ENCODE assay signal across 8 cellular contexts in the genomic region with DNA sequence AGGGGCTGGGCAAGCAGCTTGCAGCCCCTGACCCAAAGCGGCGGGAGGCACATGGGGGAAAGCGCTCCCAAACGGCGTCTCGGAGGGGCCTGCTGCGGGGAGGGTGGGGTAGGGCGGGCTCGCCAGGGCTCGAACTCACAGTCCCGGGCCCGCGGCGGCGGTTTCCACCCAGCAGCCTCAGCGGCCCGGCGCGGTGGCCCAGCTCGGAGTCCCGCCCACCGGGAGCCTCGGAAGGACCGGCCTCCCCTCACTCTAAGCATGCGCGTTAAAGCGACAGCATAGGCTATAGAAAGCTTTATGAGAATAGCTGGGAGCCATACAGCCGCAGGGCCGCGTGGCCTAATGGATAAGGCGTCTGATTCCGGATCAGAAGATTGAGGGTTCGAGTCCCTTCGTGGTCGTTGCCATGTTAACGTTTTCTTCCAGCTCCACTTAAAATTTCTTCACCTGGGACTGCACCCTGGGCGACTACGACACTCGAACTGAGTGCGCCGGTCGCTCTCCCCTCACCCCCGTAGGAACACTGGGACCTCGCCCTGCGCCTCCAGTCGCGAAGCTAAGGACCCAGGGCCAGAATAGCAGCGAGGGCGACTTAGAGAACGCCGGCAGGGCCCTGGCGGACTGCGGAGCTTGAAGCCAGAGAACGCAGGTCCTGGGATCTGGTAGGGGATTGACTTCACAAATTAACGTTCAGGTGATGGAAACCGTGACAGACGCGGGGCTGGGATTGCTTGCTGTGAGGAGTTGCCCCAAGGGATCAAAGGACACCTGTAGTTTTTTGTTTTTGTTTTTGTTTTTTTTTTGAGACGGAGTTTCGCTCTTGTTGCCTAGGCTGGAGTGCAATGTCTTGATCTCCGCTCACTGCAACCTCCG. TPM values are rescaled to one million over a fixed set of nuclear protein-coding genes. Genes with fewer than 3 reads are reported as not detected.
DNase-seq lines count a peak whose midpoint lies in the region; TF ChIP-seq lines count a peak whose summit lies in the region.

No MANE protein-coding gene starts in this region.

- H3K27ac ChIP-seq in suprapubic skin: peak overlapping the region; percentile 82

- H3K36me3 ChIP-seq in suprapubic skin: no peaks in the 10 kb centered on the region

- intact Hi-C loops in activated naive CD4-positive, alpha-beta T cell treated with anti-CD3 and anti-CD28 coated beads for 36 hours (cut with micrococcal nuclease): loop anchor here (1.0 to 10.0 kb wide), 8 partner anchors 8 to 427 kb away; a partner anchor contains a TSS

- peaks cover 2% of the 10 kb centered on the region for H3K9me3 Mint-ChIP-seq in activated naive CD4-positive, alpha-beta T cell treated with anti-CD3 and anti-CD28 coated beads for 36 hours

- H3K4me3 ChIP-seq in HFF-Myc (replicated peaks; ENCODE audit: low read depth, low read length) (peak overlapping the region; percentile 58), suprapubic skin (peak overlapping the region; percentile 61)

- H3K4me1 ChIP-seq in suprapubic skin: peaks cover 28% of the 10 kb centered on the region

- H3K9me3 ChIP-seq in suprapubic skin: no peaks in the 10 kb centered on the region

- no peak for TF ChIP-seq CTCF in HFF-Myc (IDR thresholded peaks at IDR 0.05; ENCODE audit: low read depth, low read length, missing control alignments)
- TF ChIP-seq CTCF in suprapubic skin (IDR thresholded peaks at IDR 0.05): no peak

- peak overlapping the region; percentile 88 for H3K4me3 Mint-ChIP-seq in activated naive CD4-positive, alpha-beta T cell treated with anti-CD3 and anti-CD28 coated beads for 36 hours

- CTCF ChIA-PET in activated naive CD4-positive, alpha-beta T cell treated with anti-CD3 and anti-CD28 coated beads for 36 hours (lab: Charles Lee): interaction anchor here (0.5 to 8.2 kb wide), 15 partner anchors 15 to 631 kb away, joined by 3 to 62 read pairs (median 3); a partner anchor contains a TSS

- peak overlapping the region; percentile 86 for H3K27ac Mint-ChIP-seq in activated naive CD4-positive, alpha-beta T cell treated with anti-CD3 and anti-CD28 coated beads for 36 hours

- H3K27me3 Mint-ChIP-seq in activated naive CD4-positive, alpha-beta T cell treated with anti-CD3 and anti-CD28 coated beads for 36 hours (ENCODE audit: low read depth): peaks cover 4% of the 10 kb centered on the region

- in situ Hi-C loops in SK-MEL-5 (cut with HindIII; ENCODE audit: low pct_unique_long_range_greater_than_20kb, low sequenced_read_pairs): no loop called here

- TF ChIP-seq POLR2A in suprapubic skin (IDR thresholded peaks at IDR 0.05): no peak

- DNase-seq in GM03348 (ENCODE audit: low spot score): peak; percentile 99
- peak; percentile 90 for DNase-seq in HFF-Myc (ENCODE audit: extremely low read depth, low read depth)
- peak; percentile 96 for DNase-seq in MV-4-11 (lab: John Stamatoyannopoulos, UW)
- DNase-seq in SK-MEL-5 (ENCODE audit: low read depth, low spot score): peak; percentile 97
- DNase-seq in activated naive CD4-positive, alpha-beta T cell treated with anti-CD3 and anti-CD28 coated beads for 36 hours: peak; percentile 100
- peak; percentile 89 for DNase-seq in globus pallidus (ENCODE audit: low spot score)
- peak; percentile 89 for DNase-seq in occipital lobe (lab: John Stamatoyannopoulos, UW)
- DNase-seq in suprapubic skin (ENCODE audit: low spot score in 2 of 2): peak; percentile 96 to 97

- peaks cover 4% of the 10 kb centered on the region for H3K36me3 Mint-ChIP-seq in activated naive CD4-positive, alpha-beta T cell treated with anti-CD3 and anti-CD28 coated beads for 36 hours (ENCODE audit: low read depth)

- peaks cover 21% of the 10 kb centered on the region for H3K4me1 Mint-ChIP-seq in activated naive CD4-positive, alpha-beta T cell treated with anti-CD3 and anti-CD28 coated beads for 36 hours (ENCODE audit: low read depth)

- 1% methylated on average over 43 of the region's 62 CpGs for WGBS in suprapubic skin

- no peak for TF ChIP-seq EP300 in suprapubic skin (IDR thresholded peaks at IDR 0.05)

- H3K27me3 ChIP-seq in suprapubic skin: no peaks in the 10 kb centered on the region

RNA-seq across cellular contexts. Expression of a gene that starts 15.8 kb away (rescaled TPM):
- 0.85 and 1.8 TPM in 2 replicates for total RNA-seq in SK-MEL-5 (2014; rRNA removed; shearing (Covaris generic))
- polyA plus RNA-seq in SK-MEL-5 (2015; cell fraction: cytosol; rRNA removed): 8.9 and 11.2 TPM in 2 replicates
- polyA plus RNA-seq in SK-MEL-5 (2015; cell fraction: nucleus; rRNA removed): 10.4 and 15.7 TPM in 2 replicates
- total RNA-seq in activated naive CD4-positive, alpha-beta T cell treated with anti-CD3 and anti-CD28 coated beads for 36 hours: 1 to 10 TPM; 6.1 to 6.5 TPM
- total RNA-seq in occipital lobe: 8.3 TPM
- total RNA-seq in suprapubic skin: 10 to 100 TPM; 14.0 to 18.0 (median 16.4) TPM

RNA-seq across cellular contexts. Expression of a gene that starts 37.4 kb away (rescaled TPM):
- 0.21 TPM in 1 of 2 replicates, not detected in the other for total RNA-seq in SK-MEL-5 (2014; rRNA removed; shearing (Covaris generic))
- 1.00 and 1.7 TPM in 2 replicates for polyA plus RNA-seq in SK-MEL-5 (2015; cell fraction: cytosol; rRNA removed)
- 1.2 and 1.9 TPM in 2 replicates for polyA plus RNA-seq in SK-MEL-5 (2015; cell fraction: nucleus; rRNA removed)
- total RNA-seq in activated naive CD4-positive, alpha-beta T cell treated with anti-CD3 and anti-CD28 coated beads for 36 hours: not detected
- total RNA-seq in occipital lobe: 0.78 TPM
- total RNA-seq in suprapubic skin: not detected

RNA-seq across cellular contexts. Expression of a gene that starts 38.2 kb away (rescaled TPM):
- 13.6 and 14.3 TPM in 2 replicates for total RNA-seq in SK-MEL-5 (2014; rRNA removed; shearing (Covaris generic))
- 12.4 and 17.8 TPM in 2 replicates for polyA plus RNA-seq in SK-MEL-5 (2015; cell fraction: cytosol; rRNA removed)
- polyA plus RNA-seq in SK-MEL-5 (2015; cell fraction: nucleus; rRNA removed): 20.0 and 44.3 TPM in 2 replicates
- total RNA-seq in activated naive CD4-positive, alpha-beta T cell treated with anti-CD3 and anti-CD28 coated beads for 36 hours: under 1 TPM in 1 of 2 experiments, not detected in 1; 0.25 TPM
- total RNA-seq in occipital lobe (18.9 TPM), suprapubic skin (10 to 100 TPM; 18.3 to 22.5 (median 20.9) TPM)

RNA-seq across cellular contexts. Expression of a gene that starts 51.5 kb away (rescaled TPM):
- total RNA-seq in SK-MEL-5 (2014; rRNA removed; shearing (Covaris generic)): 0.13 TPM in 1 of 2 replicates, not detected in the other
- polyA plus RNA-seq in SK-MEL-5 (2015; cell fraction: cytosol; rRNA removed): not detected in 2 replicates
- 0.12 and 0.53 TPM in 2 replicates for polyA plus RNA-seq in SK-MEL-5 (2015; cell fraction: nucleus; rRNA removed)
- total RNA-seq in activated naive CD4-positive, alpha-beta T cell treated with anti-CD3 and anti-CD28 coated beads for 36 hours: under 1 TPM in 1 of 2 experiments, not detected in 1; 0.26 TPM
- not detected for total RNA-seq in occipital lobe
- total RNA-seq in suprapubic skin: not detected

Comparison
In these comparisons a context has a peak if more than half of its experiments do, and no peak if none do; other contexts are left out.
1. Peak in every context shown above with its lines: DNase-seq, H3K4me3 ChIP-seq and H3K27ac ChIP-seq.
2. RNA of a gene that starts 38.2 kb away (total RNA-seq): 18.3 to 22.5 TPM in suprapubic skin, 18.9 TPM in occipital lobe (single experiment) and 13.6 to 14.3 TPM in SK-MEL-5; 0.25 TPM in activated naive CD4-positive, alpha-beta T cell treated with anti-CD3 and anti-CD28 coated beads for 36 hours; every median in the first group is over 10 times any median in the second.